24 cellular contexts compared by ENCODE assay signal in the genomic region with DNA sequence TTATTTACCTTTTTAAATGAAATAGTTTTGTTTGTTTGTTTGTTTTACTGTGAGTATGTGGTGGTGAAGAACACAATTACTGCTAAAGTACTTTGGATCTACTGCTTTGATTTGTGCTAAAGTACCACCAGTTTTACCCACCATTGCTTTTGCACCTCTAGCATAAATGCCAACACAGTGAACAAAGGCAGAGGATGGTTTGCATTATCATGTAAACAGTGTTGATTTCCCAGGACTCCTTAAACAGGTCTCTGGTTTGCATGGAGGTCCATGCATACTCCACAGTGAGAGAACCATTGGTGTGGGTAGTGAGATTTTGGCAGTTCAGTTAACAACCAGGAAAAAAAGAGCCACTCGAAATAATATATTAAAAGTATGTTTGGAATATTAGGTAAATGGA.
"Had no signal": no experiment of that assay in that cellular context is flagged by ENCODE, and none has a peak within 500 bp of the region (broad histone marks: within the 10 kb centered on the region; RNA-seq: fewer than 3 reads in every experiment).

No MANE protein-coding gene starts in this region.

- H3K36me3 Mint-ChIP-seq: memory B cell; naive B cell; stimulated activated naive B cell treated with anti-CD40 and anti-IgM and Interleukin-4, amounts not matched to agents 10 μg/mL and 1 μg/mL and 100 μg/mL, for 72 hours had no signal

- H3K9me3 ChIP-seq: left ventricle myocardium inferior, lower lobe of right lung, pancreas, psoas muscle, right lobe of liver, thoracic aorta, transverse colon had no signal

- H3K27me3 ChIP-seq: pancreas, right lobe of liver, transverse colon had no signal

- H3K4me1 ChIP-seq: pancreas, transverse colon had no signal

- H3K4me3 ChIP-seq: left ventricle myocardium inferior, lower lobe of right lung, pancreas, psoas muscle, right lobe of liver, thoracic aorta, transverse colon had no signal

- H3K27ac Mint-ChIP-seq: dendritic cell treated with granulocyte-macrophage colony-stimulating factor and Interleukin-4, amounts not matched to agents 40 ng/mL and 50 ng/mL, for 4 days; memory B cell; naive B cell; nephron; stimulated activated naive B cell treated with anti-CD40 and anti-IgM and Interleukin-4, amounts not matched to agents 10 μg/mL and 1 μg/mL and 100 μg/mL, for 72 hours; stimulated activated naive CD8-positive, alpha-beta T cell treated with anti-CD3 and anti-CD28 coated beads, Interleukin-15, amount 100 ng/mL, for 72 hours had no signal

- ATAC-seq: left cardiac atrium; lower lobe of right lung; pancreas; psoas muscle; right lobe of liver; stimulated activated naive B cell treated with anti-CD40 and anti-IgM and Interleukin-4, amounts not matched to agents 10 μg/mL and 1 μg/mL and 100 μg/mL, for 72 hours; stimulated activated naive CD8-positive, alpha-beta T cell treated with anti-CD3 and anti-CD28 coated beads, Interleukin-15, amount 100 ng/mL, for 72 hours had no signal

- H3K27ac ChIP-seq: left ventricle myocardium inferior, lower lobe of right lung, pancreas, psoas muscle, right lobe of liver, thoracic aorta, transverse colon had no signal

- H3K4me3 Mint-ChIP-seq: dendritic cell treated with granulocyte-macrophage colony-stimulating factor and Interleukin-4, amounts not matched to agents 40 ng/mL and 50 ng/mL, for 4 days; memory B cell; stimulated activated naive B cell treated with anti-CD40 and anti-IgM and Interleukin-4, amounts not matched to agents 10 μg/mL and 1 μg/mL and 100 μg/mL, for 72 hours; stimulated activated naive CD8-positive, alpha-beta T cell treated with anti-CD3 and anti-CD28 coated beads, Interleukin-15, amount 100 ng/mL, for 72 hours had no signal

- H3K4me1 Mint-ChIP-seq: memory B cell; naive B cell; stimulated activated naive B cell treated with anti-CD40 and anti-IgM and Interleukin-4, amounts not matched to agents 10 μg/mL and 1 μg/mL and 100 μg/mL, for 72 hours; stimulated activated naive CD8-positive, alpha-beta T cell treated with anti-CD3 and anti-CD28 coated beads, Interleukin-15, amount 100 ng/mL, for 72 hours had no signal

- H3K9me3 Mint-ChIP-seq: dendritic cell treated with granulocyte-macrophage colony-stimulating factor and Interleukin-4, amounts not matched to agents 40 ng/mL and 50 ng/mL, for 4 days; memory B cell; nephron; stimulated activated naive B cell treated with anti-CD40 and anti-IgM and Interleukin-4, amounts not matched to agents 10 μg/mL and 1 μg/mL and 100 μg/mL, for 72 hours; stimulated activated naive CD8-positive, alpha-beta T cell treated with anti-CD3 and anti-CD28 coated beads, Interleukin-15, amount 100 ng/mL, for 72 hours had no signal

- DNase-seq: cerebellar nuclear complex; erythroblast; foreskin melanocyte; head of caudate nucleus; hypothalamus; kidney; left cardiac atrium; left ventricle myocardium inferior; lower lobe of right lung; naive B cell; occipital lobe; pancreas; psoas muscle; retina; right lobe of liver; stimulated activated CD4-positive, alpha-beta T cell treated with anti-CD3 and anti-CD28 coated beads, Interleukin-2, amount 100 ng/mL, for 24 hours; stimulated activated CD4-positive, alpha-beta T cell treated with anti-CD3 and anti-CD28 coated beads, Interleukin-4, amount 100 ng/mL, for 4 hours; stimulated activated naive B cell treated with anti-CD40 and anti-IgM and Interleukin-4, amounts not matched to agents 10 μg/mL and 1 μg/mL and 100 μg/mL, for 72 hours; stimulated activated naive CD8-positive, alpha-beta T cell treated with anti-CD3 and anti-CD28 coated beads, Interleukin-15, amount 100 ng/mL, for 72 hours; transverse colon had no signal

- H3K27me3 Mint-ChIP-seq: dendritic cell treated with granulocyte-macrophage colony-stimulating factor and Interleukin-4, amounts not matched to agents 40 ng/mL and 50 ng/mL, for 4 days; memory B cell; stimulated activated naive B cell treated with anti-CD40 and anti-IgM and Interleukin-4, amounts not matched to agents 10 μg/mL and 1 μg/mL and 100 μg/mL, for 72 hours had no signal

- H3K36me3 ChIP-seq: left ventricle myocardium inferior, lower lobe of right lung, pancreas, right lobe of liver, thoracic aorta, transverse colon had no signal
